1 cellular context compared by ENCODE assay signal in the genomic region with DNA sequence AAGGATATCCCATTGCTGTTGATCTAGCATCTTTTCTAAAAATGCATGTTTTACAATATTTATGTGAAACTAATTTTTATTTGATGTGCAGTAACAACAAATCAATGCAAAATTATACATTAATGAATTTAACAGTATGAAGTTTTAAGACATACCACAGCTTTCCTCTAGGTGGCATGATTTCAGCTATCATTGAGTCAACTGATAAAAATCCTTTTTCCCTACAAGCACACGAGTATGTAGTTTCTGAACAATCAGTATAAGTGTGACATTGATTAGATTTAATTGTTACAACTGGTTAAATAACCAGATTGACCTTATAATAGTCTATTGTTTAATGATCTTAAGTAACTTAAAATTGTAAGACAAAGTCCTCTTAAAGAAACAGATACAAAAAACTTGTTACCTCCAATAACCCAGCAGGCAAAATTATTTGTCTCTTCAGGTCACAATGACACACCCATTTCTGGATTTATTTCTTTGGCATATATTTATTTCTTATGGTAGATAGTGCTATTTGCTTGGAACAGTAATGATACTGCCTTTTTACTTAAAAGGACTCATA.
TF ChIP-seq lines count a peak whose summit lies in the region.

No MANE protein-coding gene starts in this region.

TF ChIP-seq in endothelial cell of umbilical vein, 7 proteins besides CTCF, POLR2A, EP300 and RAD21:
- TF ChIP-seq GATA2 (IDR thresholded peaks at IDR 0.05; ENCODE audit: insufficient read depth, insufficient read length, low read depth, low read length) (no peak), POLR2AphosphoS5 (IDR thresholded peaks at IDR 0.05; ENCODE audit: insufficient read depth, low read depth, low read length) (no peak), EZH2 (IDR thresholded peaks at IDR 0.05; ENCODE audit: borderline replicate concordance, low read depth, low read length, severe bottlenecking) (no peak), FOS (IDR thresholded peaks at IDR 0.05; ENCODE audit: borderline replicate concordance, insufficient read depth, low read length) (no peak), JUN (IDR thresholded peaks at IDR 0.05; ENCODE audit: borderline replicate concordance, insufficient read depth, insufficient read length, low read depth) (no peak), MYC (IDR thresholded peaks at IDR 0.05; ENCODE audit: low read depth, low read length) (no peak)
- TF ChIP-seq, protein P1, sequence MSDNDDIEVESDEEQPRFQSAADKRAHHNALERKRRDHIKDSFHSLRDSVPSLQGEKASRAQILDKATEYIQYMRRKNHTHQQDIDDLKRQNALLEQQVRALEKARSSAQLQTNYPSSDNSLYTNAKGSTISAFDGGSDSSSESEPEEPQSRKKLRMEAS (IDR thresholded peaks at IDR 0.05; ENCODE audit: insufficient read depth, insufficient read length) = no peak
